10 cellular contexts compared by ENCODE assay signal in genomic region chr10:71255817-71256660, GRCh38. TPM values are rescaled to one million over a fixed set of nuclear protein-coding genes. Genes with fewer than 3 reads are reported as not detected.
DNase-seq lines count a peak whose midpoint lies in the region; ATAC-seq, FAIRE-seq and TF ChIP-seq lines count a peak whose summit lies in the region.
"Had no signal": no experiment of that assay in that cellular context is flagged by ENCODE, and none has a peak within 500 bp of the region (broad histone marks: within the 10 kb centered on the region; RNA-seq: fewer than 3 reads in every experiment).

No MANE protein-coding gene starts in this region.

- no peak overlapping the region for H3K4me2 ChIP-seq in K562 (ENCODE audit: insufficient read depth, low read length)

- TF ChIP-seq EP300 in K562 (IDR thresholded peaks at IDR 0.05; ENCODE audit: low read length) = no peak

- no peak for TF ChIP-seq CTCF in AG09319 (IDR thresholded peaks at IDR 0.05; ENCODE audit: low read depth, low read length)
- TF ChIP-seq CTCF in K562 (IDR thresholded peaks at IDR 0.05 in 2 of 3, conservative IDR thresholded peaks at IDR 0.05 in 1 of 3; ENCODE audit: insufficient read depth in 2 of 3, low read depth in 1 of 3, low read length in 3 of 3) = no peak
- TF ChIP-seq CTCF in lung (IDR thresholded peaks at IDR 0.05; ENCODE audit: control extremely low read depth, extremely low read depth) = no peak
- TF ChIP-seq CTCF in mesothelial cell of epicardium (IDR thresholded peaks at IDR 0.05; ENCODE audit: unreplicated experiment) = no peak

- H3K36me3 ChIP-seq in MG63 (peaks cover 2% of the 10 kb centered on the region; the same call in 1 of the 2 replicates), K562 (ENCODE audit: control insufficient read depth, insufficient read depth, low read length) (no peaks in the 10 kb centered on the region), lung (ENCODE audit: control insufficient read depth in 2 of 2, insufficient read depth in 2 of 2, low read length in 2 of 2) (peaks cover 0 to 1% of the 10 kb centered on the region in 2 donors)

- no peak for TF ChIP-seq POLR2A in K562 (conservative IDR thresholded peaks at IDR 0.05)

- H3K27me3 ChIP-seq in MG63 (no peaks in the 10 kb centered on the region), K562 (ENCODE audit: control insufficient read depth in 2 of 2, insufficient read depth in 2 of 2, low read length in 2 of 2) (peaks cover 0 to 24% of the 10 kb centered on the region in 2 experiments; a peak in 2 of 5 replicates), lung (ENCODE audit: control insufficient read depth, insufficient read depth) (no peaks in the 10 kb centered on the region)

- FAIRE-seq in K562 (lab: Jason Lieb, UNC) = peak; percentile 40

- H3K27ac Mint-ChIP-seq in mesothelial cell of epicardium (no peak overlapping the region), immature natural killer cell (no peak overlapping the region)
- H3K27ac Mint-ChIP-seq: activated naive CD8-positive, alpha-beta T cell treated with anti-CD3 and anti-CD28 coated beads, Interleukin-2, amount 10 ng/mL, durations not matched to agents 7 days and 5 days had no signal

- no peak overlapping the region for H3K4me3 Mint-ChIP-seq in mesothelial cell of epicardium
- H3K4me3 Mint-ChIP-seq in immature natural killer cell = no peak overlapping the region
- H3K4me3 Mint-ChIP-seq: activated naive CD8-positive, alpha-beta T cell treated with anti-CD3 and anti-CD28 coated beads, Interleukin-2, amount 10 ng/mL, durations not matched to agents 7 days and 5 days; naive B cell had no signal

- H3K4me1 Mint-ChIP-seq in mesothelial cell of epicardium (peaks cover 56% of the 10 kb centered on the region), immature natural killer cell (no peaks in the 10 kb centered on the region)
- H3K4me1 Mint-ChIP-seq: activated naive CD8-positive, alpha-beta T cell treated with anti-CD3 and anti-CD28 coated beads, Interleukin-2, amount 10 ng/mL, durations not matched to agents 7 days and 5 days had no signal

- H3K27me3 Mint-ChIP-seq in mesothelial cell of epicardium (ENCODE audit: low read depth) (no peaks in the 10 kb centered on the region), immature natural killer cell (ENCODE audit: low read depth in 3 of 3) (peaks cover 0 to 6% (median 0%) of the 10 kb centered on the region in 3 donors)

- no peak for TF ChIP-seq RAD21 in K562 (CRISPR knock-in tag; conservative IDR thresholded peaks at IDR 0.05 in 1 of 2, IDR thresholded peaks at IDR 0.05 in 1 of 2)

- no TSS peak for BruUV-seq in K562 (replicated peaks; lab: Mats Ljungman, UMichigan)

- H3K36me3 Mint-ChIP-seq in mesothelial cell of epicardium = no peaks in the 10 kb centered on the region
- H3K36me3 Mint-ChIP-seq in immature natural killer cell = no peaks in the 10 kb centered on the region
- H3K36me3 Mint-ChIP-seq: activated naive CD8-positive, alpha-beta T cell treated with anti-CD3 and anti-CD28 coated beads, Interleukin-2, amount 10 ng/mL, durations not matched to agents 7 days and 5 days; naive B cell had no signal

- H3K9me3 ChIP-seq in MG63 = no peaks in the 10 kb centered on the region
- H3K9me3 ChIP-seq in K562 (replicated peaks; ENCODE audit: control insufficient read depth, insufficient read depth, low read depth, low read length) = no peaks in the 10 kb centered on the region
- no peaks in the 10 kb centered on the region for H3K9me3 ChIP-seq in lung (ENCODE audit: control insufficient read depth in 2 of 2, insufficient read depth in 1 of 2, low read length in 1 of 2)

- peaks cover 3% of the 10 kb centered on the region; the same call in 1 of the 2 replicates for H4K20me1 ChIP-seq in K562 (replicated peaks; ENCODE audit: control insufficient read depth, insufficient read depth, low read length)

- H3K4me1 ChIP-seq in K562 (replicated peaks in 1 of 2; ENCODE audit: control insufficient read depth in 2 of 2, insufficient read depth in 2 of 2, low read length in 2 of 2) (peaks cover 7 to 20% of the 10 kb centered on the region in 2 experiments; a peak in 4 of 5 replicates), lung (ENCODE audit: control insufficient read depth in 2 of 2, insufficient read depth in 2 of 2, low read length in 2 of 2) (peaks cover 4 to 29% of the 10 kb centered on the region in 2 donors)

- DNase-seq in AG09319 (ENCODE audit: extremely low read depth, low read depth) = peak; percentile 62
- DNase-seq in MG63 = peak; percentile 96
- DNase-seq in K562 (ENCODE audit: extremely low read depth in 1 of 4, low spot score in 3 of 4) = no peak
- peak; percentile 41 for DNase-seq in lung (ENCODE audit: low spot score)
- DNase-seq in NOMO-1 (lab: John Stamatoyannopoulos, UW; ENCODE audit: unreplicated experiment in 2 of 2) = no peak
- DNase-seq in mesothelial cell of epicardium (ENCODE audit: low spot score in 2 of 2, unreplicated experiment in 2 of 2) = no peak
- DNase-seq in immature natural killer cell = no peak
- DNase-seq: activated naive CD8-positive, alpha-beta T cell treated with anti-CD3 and anti-CD28 coated beads, Interleukin-2, amount 10 ng/mL, durations not matched to agents 7 days and 5 days; naive B cell had no signal

- POLR2A ChIA-PET in K562 (lab: Yijun Ruan, JAX) = interaction anchor here (0.7 to 2.4 kb wide), 6 partner anchors 9 to 285 kb away, joined by 3 to 15 read pairs (median 3); no protein-coding TSS in a partner anchor

- H3K4me3 ChIP-seq in MG63 (no peak overlapping the region), K562 (no peak overlapping the region), lung (no peak overlapping the region)

- no peaks in the 10 kb centered on the region for H3K79me2 ChIP-seq in K562 (ENCODE audit: control insufficient read depth, insufficient read depth, low read length)

- no peaks in the 10 kb centered on the region for H3K9me3 Mint-ChIP-seq in mesothelial cell of epicardium
- no peaks in the 10 kb centered on the region for H3K9me3 Mint-ChIP-seq in immature natural killer cell
- H3K9me3 Mint-ChIP-seq: activated naive CD8-positive, alpha-beta T cell treated with anti-CD3 and anti-CD28 coated beads, Interleukin-2, amount 10 ng/mL, durations not matched to agents 7 days and 5 days; naive B cell had no signal

- H3K27ac ChIP-seq in K562 (ENCODE audit: extremely low read depth, low read depth, low read length) = no peak overlapping the region
- no peak overlapping the region for H3K27ac ChIP-seq in lung (ENCODE audit: low read depth in 1 of 2, low read length in 1 of 2)

- H3K9ac ChIP-seq in K562 (ENCODE audit: insufficient read depth in 1 of 2, low read depth in 2 of 2, low read length in 2 of 2) = peak overlapping the region in 1 of 2 experiments; percentile 49; a peak in 1 of 4 replicates

- ATAC-seq in K562 (peak; percentile 54), lung (ENCODE audit: insufficient read depth, low FRiP score) (no peak), HG02840 (IDR thresholded peaks at IDR 0.05; ENCODE audit: low FRiP score, unreplicated experiment) (no peak)

- H3K9me1 ChIP-seq in K562 (ENCODE audit: control insufficient read depth, insufficient read depth, low read length) = no peaks in the 10 kb centered on the region

- WGBS in K562 (ENCODE audit: insufficient coverage, low coverage, missing lambda C conversion rate) = 21% methylated on average over 17 of the region's 17 CpGs
- 45 to 58% methylated on average over 17 of the region's 17 CpGs for WGBS in lung, 2 donors

- in situ Hi-C loops in K562 (cut with MboI) = no loop called here

- no peak overlapping the region for H2AFZ ChIP-seq in K562 (ENCODE audit: low read depth, low read length)

- CTCF ChIA-PET in K562 (lab: Yijun Ruan, JAX; ENCODE audit: low intra/inter-chr PET ratio) = no interaction called here

- intact Hi-C loops in K562 (cut with micrococcal nuclease) = no loop called here

TF ChIP-seq in K562, 482 proteins besides CTCF, POLR2A, EP300 and RAD21 (continues in another document):
- peak in 1 of 2 experiments; percentile 33; a peak in 1 of 4 replicates for TF ChIP-seq KDM1A (IDR thresholded peaks at IDR 0.05)
- no peak for TF ChIP-seq C11orf30 (IDR thresholded peaks at IDR 0.05; ENCODE audit: low read depth)
- TF ChIP-seq SMAD4 (CRISPR knock-in tag; conservative IDR thresholded peaks at IDR 0.05) = 0 out of 2 replicates have a peak, but pooled peaks have one; percentile 22
- peak; percentile 89 for TF ChIP-seq MEIS2 (IDR thresholded peaks at IDR 0.05; ENCODE audit: partially characterized antibody)
- peak; percentile 66 for TF ChIP-seq RBM25 (IDR thresholded peaks at IDR 0.05; ENCODE audit: low read depth, low read length, severe bottlenecking)
- TF ChIP-seq ESRRA (IDR thresholded peaks at IDR 0.05; ENCODE audit: borderline replicate concordance, low read depth) = peak; percentile 48; the same call in 1 of the 2 replicates
- peak; percentile 39; the same call in 1 of the 2 replicates for TF ChIP-seq ZBTB17 (CRISPR knock-in tag; IDR thresholded peaks at IDR 0.05)
- no peak for TF ChIP-seq CXXC5 (CRISPR knock-in tag; IDR thresholded peaks at IDR 0.05)

RNA-seq across cellular contexts. Expression of gene UNC5B, which starts 43.7 kb away (rescaled TPM):
- total RNA-seq in MG63 (2014; rRNA removed; shearing (Covaris generic); ENCODE audit: low replicate concordance) = 8.0 and 11.4 TPM in 2 replicates
- total RNA-seq in K562 (2011; cell fraction: chromatin; rRNA removed; ENCODE audit: low replicate concordance) = 1.5 and 4.5 TPM in 2 replicates
- 3.7 and 5.2 TPM in 2 replicates for total RNA-seq in K562 (2011; cell fraction: nucleolus; rRNA removed)
- 3.3 and 3.7 TPM in 2 replicates for total RNA-seq in K562 (2011; cell fraction: nucleoplasm; rRNA removed)
- total RNA-seq in K562 (2014; rRNA removed) = 5.0 and 6.5 TPM in 2 replicates
- total RNA-seq in K562 (2014; rRNA removed; fragmentation: Illumina TruSeq; extraction: Trizol) = 1.7 and 2.1 TPM in 2 replicates
- total RNA-seq in K562 (2015; rRNA removed; fragmentation: Illumina TruSeq; extraction: Trizol) = 2.0 and 2.5 TPM in 2 replicates
- 7.6 and 8.4 TPM in 2 replicates for total RNA-seq in K562 (2021)
- 1.1 and 1.9 TPM in 2 replicates for polyA plus RNA-seq in K562 (2011; rRNA removed)
- 1.7 and 2.5 TPM in 2 replicates for polyA plus RNA-seq in K562 (2011; cell fraction: cytosol; rRNA removed)
- 4.6 and 5.8 TPM in 2 replicates for polyA plus RNA-seq in K562 (2011; cell fraction: nucleus; rRNA removed)
- 7.0 and 71.7 TPM in 2 replicates for polyA plus RNA-seq in K562 (2012)
- polyA plus RNA-seq in K562 (2014; fragmentation: Illumina TruSeq; extraction: Trizol) = 5.4 and 7.2 TPM in 2 replicates
- polyA plus RNA-seq in K562 (2014; fragmentation: Nextera tagmentation; extraction: Ambion mirVana) = under 1 TPM; 0.10 to 0.11 TPM
- 5.7 TPM in 2 replicates for polyA plus RNA-seq in K562 (2014; rRNA removed)
- polyA minus RNA-seq in K562 (2011; rRNA and poly(A)+ RNA removed) = 0.57 and 0.95 TPM in 2 replicates
- polyA minus RNA-seq in K562 (2011; cell fraction: cytosol; rRNA and poly(A)+ RNA removed) = 1.2 and 1.5 TPM in 2 replicates
- 1.1 and 1.3 TPM in 2 replicates for polyA minus RNA-seq in K562 (2011; cell fraction: nucleus; rRNA and poly(A)+ RNA removed)
- 10 to 100 TPM in 1 of 2 donors, 1 to 10 TPM in 1; 9.5 to 23.8 TPM for total RNA-seq in lung
- 1 to 10 TPM; 4.4 to 7.2 TPM for polyA plus RNA-seq in lung
- total RNA-seq in mesothelial cell of epicardium = 84.8 to 91.5 TPM (median 85.7 TPM) in 3 replicates
- polyA plus RNA-seq in immature natural killer cell = under 1 TPM in 2 of 3 donors, not detected in 1; 0.06 to 0.34 TPM

Comparison
In these comparisons a context has a peak if more than half of its experiments do, and no peak if none do; other contexts are left out.
1. DNase-seq: peak in AG09319 (single experiment), MG63 (single experiment) and lung (single experiment); none in K562 (0 of 4), NOMO-1 (0 of 2), mesothelial cell of epicardium (0 of 2) and immature natural killer cell (0 of 3).